In genomic region chr4:137361756-137362470, GRCh38 we compare ENCODE assay signal across 18 cellular contexts.
DNase-seq lines count a peak whose midpoint lies in the region; ATAC-seq and TF ChIP-seq lines count a peak whose summit lies in the region.
"Had no signal": no experiment of that assay in that cellular context is flagged by ENCODE, and none has a peak within 500 bp of the region (broad histone marks: within the 10 kb centered on the region; RNA-seq: fewer than 3 reads in every experiment).

No MANE protein-coding gene starts in this region.

- no peak for TF ChIP-seq POLR2A in esophagus muscularis mucosa (IDR thresholded peaks at IDR 0.05; ENCODE audit: low read depth)

- no peaks in the 10 kb centered on the region for H3K27me3 ChIP-seq in SK-N-SH (ENCODE audit: insufficient read depth)
- no peaks in the 10 kb centered on the region for H3K27me3 ChIP-seq in esophagus muscularis mucosa
- no peaks in the 10 kb centered on the region for H3K27me3 ChIP-seq in MG63
- H3K27me3 ChIP-seq: BLaER1 treated with 17β-estradiol and CSF1 and Interleukin-3, amounts not matched to agents 10 nM and 100 nM had no signal

- peaks cover 25% of the 10 kb centered on the region for H3F3A ChIP-seq in SK-N-SH (replicated peaks; ENCODE audit: insufficient read depth)

- H3K4me3 ChIP-seq in SK-N-SH (ENCODE audit: low read depth in 2 of 2, low read length in 1 of 2) (no peak overlapping the region), esophagus muscularis mucosa (no peak overlapping the region), MG63 (no peak overlapping the region)
- H3K4me3 ChIP-seq: BLaER1 treated with 17β-estradiol and CSF1 and Interleukin-3, amounts not matched to agents 10 nM and 100 nM; HAP-1 had no signal

- no peaks in the 10 kb centered on the region for H4K20me1 ChIP-seq in SK-N-SH (ENCODE audit: insufficient read depth)
- H4K20me1 ChIP-seq: BLaER1 treated with 17β-estradiol and CSF1 and Interleukin-3, amounts not matched to agents 10 nM and 100 nM had no signal

- POLR2A ChIA-PET in SK-N-SH (lab: Yijun Ruan, JAX), result no interaction called here

- no peak for TF ChIP-seq EP300 in SK-N-SH (IDR thresholded peaks at IDR 0.05; ENCODE audit: borderline replicate concordance in 1 of 2, low read depth in 1 of 2, low read length in 1 of 2)
- TF ChIP-seq EP300 in esophagus muscularis mucosa (IDR thresholded peaks at IDR 0.05), result no peak

- H3K9me3 ChIP-seq in SK-N-SH (no peaks in the 10 kb centered on the region), esophagus muscularis mucosa (no peaks in the 10 kb centered on the region), MG63 (no peaks in the 10 kb centered on the region)
- H3K9me3 ChIP-seq: BLaER1 treated with 17β-estradiol and CSF1 and Interleukin-3, amounts not matched to agents 10 nM and 100 nM; HAP-1 had no signal

- intact Hi-C loops in esophagus muscularis mucosa (cut with DNase I), result loop anchor here (10.0 kb wide), 1 partner anchor 163 kb away; no protein-coding TSS in a partner anchor

- H3K9me3 Mint-ChIP-seq in mesothelial cell of epicardium, result peaks cover 7% of the 10 kb centered on the region

- H3K9ac ChIP-seq in SK-N-SH, result no peak overlapping the region
- H3K9ac ChIP-seq: BLaER1 treated with 17β-estradiol and CSF1 and Interleukin-3, amounts not matched to agents 10 nM and 100 nM had no signal

- peaks cover 39% of the 10 kb centered on the region for H3K4me1 Mint-ChIP-seq in mesothelial cell of epicardium
- H3K4me1 Mint-ChIP-seq: CD8-positive, alpha-beta memory T cell had no signal

- no peaks in the 10 kb centered on the region for H3K27me3 Mint-ChIP-seq in mesothelial cell of epicardium (ENCODE audit: low read depth)
- H3K27me3 Mint-ChIP-seq: CD8-positive, alpha-beta memory T cell had no signal

- 70% methylated on average over 3 of the region's 3 CpGs for WGBS in SK-N-SH (ENCODE audit: low lambda C conversion rate)
- WGBS in esophagus muscularis mucosa, result 55% methylated on average over 3 of the region's 3 CpGs

- no peaks in the 10 kb centered on the region for H3K79me2 ChIP-seq in SK-N-SH (ENCODE audit: insufficient read depth)

- TF ChIP-seq RAD21 in SK-N-SH (IDR thresholded peaks at IDR 0.05; ENCODE audit: low read length), result no peak

- H3K4me1 ChIP-seq in SK-N-SH (ENCODE audit: control insufficient read depth in 1 of 2, insufficient read depth in 2 of 2, low read depth in 1 of 2, low read length in 1 of 2) (peaks cover 3 to 14% of the 10 kb centered on the region in 2 experiments), esophagus muscularis mucosa (peaks cover 0 to 35% (median 26%) of the 10 kb centered on the region in 4 donors)
- H3K4me1 ChIP-seq: HAP-1 had no signal

- H3K4me2 ChIP-seq in SK-N-SH, result no peak overlapping the region
- H3K4me2 ChIP-seq: BLaER1 treated with 17β-estradiol and CSF1 and Interleukin-3, amounts not matched to agents 10 nM and 100 nM had no signal

- H2AFZ ChIP-seq in SK-N-SH (ENCODE audit: low read depth), result no peak overlapping the region

- peak; percentile 7 for DNase-seq in AG08395 (ENCODE audit: low spot score)
- DNase-seq in SK-N-SH, result no peak
- no peak for DNase-seq in esophagus muscularis mucosa (ENCODE audit: extremely low spot score)
- DNase-seq in mesothelial cell of epicardium (ENCODE audit: low spot score in 2 of 2, unreplicated experiment in 2 of 2), result no peak
- no peak for DNase-seq in activated CD4-positive, CD25-positive, alpha-beta regulatory T cell (lab: John Stamatoyannopoulos, UW)
- DNase-seq in MG63, result no peak
- DNase-seq: CD8-positive, alpha-beta memory T cell; DMS79; NCI-H187; NCI-H2107; NCI-H510A treated with DMSO at 0.1 percent for 48 hours; NCI-H774; OCI-M1; Right ventricle myocardium superior had no signal

- TF ChIP-seq CTCF in SK-N-SH (IDR thresholded peaks at IDR 0.05), result no peak
- TF ChIP-seq CTCF in esophagus muscularis mucosa (IDR thresholded peaks at IDR 0.05), result no peak
- no peak for TF ChIP-seq CTCF in mesothelial cell of epicardium (IDR thresholded peaks at IDR 0.05; ENCODE audit: unreplicated experiment)

- H3K27ac ChIP-seq in SK-N-SH (ENCODE audit: low read depth in 2 of 2, low read length in 1 of 2) (peak overlapping the region in 1 of 2 experiments; percentile 95; a peak in 2 of 4 replicates), esophagus muscularis mucosa (replicated peaks in 1 of 4) (peak overlapping the region in 3 of 4 donors; percentile 30 to 58 (median 51))
- H3K27ac ChIP-seq: BLaER1 treated with 17β-estradiol and CSF1 and Interleukin-3, amounts not matched to agents 10 nM and 100 nM had no signal

- no peak for ATAC-seq in HG03097 (IDR thresholded peaks at IDR 0.05; ENCODE audit: low FRiP score, unreplicated experiment)
- ATAC-seq in HG02973 (IDR thresholded peaks at IDR 0.05; ENCODE audit: unreplicated experiment), result no peak

- peak overlapping the region; percentile 94 for H3K27ac Mint-ChIP-seq in mesothelial cell of epicardium
- H3K27ac Mint-ChIP-seq: CD8-positive, alpha-beta memory T cell had no signal

- H3K36me3 ChIP-seq in SK-N-SH (replicated peaks in 1 of 2; ENCODE audit: control insufficient read depth in 1 of 2, insufficient read depth in 2 of 2, low read length in 1 of 2), result no peaks in the 10 kb centered on the region
- no peaks in the 10 kb centered on the region for H3K36me3 ChIP-seq in esophagus muscularis mucosa
- no peaks in the 10 kb centered on the region for H3K36me3 ChIP-seq in MG63
- H3K36me3 ChIP-seq: BLaER1 treated with 17β-estradiol and CSF1 and Interleukin-3, amounts not matched to agents 10 nM and 100 nM; HAP-1 had no signal

- CTCF ChIA-PET in SK-N-SH (lab: Yijun Ruan, JAX), result interaction anchor here (1.2 kb wide), 1 partner anchor 14 kb away, joined by 3 read pairs; no protein-coding TSS in a partner anchor

- H3K9me2 ChIP-seq in SK-N-SH, result no peaks in the 10 kb centered on the region

- H3K36me3 Mint-ChIP-seq in mesothelial cell of epicardium, result peaks cover 5% of the 10 kb centered on the region
- H3K36me3 Mint-ChIP-seq: CD8-positive, alpha-beta memory T cell had no signal

- H3K4me3 Mint-ChIP-seq in mesothelial cell of epicardium, result no peak overlapping the region
- H3K4me3 Mint-ChIP-seq: CD8-positive, alpha-beta memory T cell had no signal

TF ChIP-seq in SK-N-SH, 30 proteins besides CTCF, POLR2A, EP300 and RAD21 (continues in another document):
- TF ChIP-seq NRF1 (IDR thresholded peaks at IDR 0.05; ENCODE audit: low read depth, low read length), result no peak
- TF ChIP-seq SMC3 (IDR thresholded peaks at IDR 0.05; ENCODE audit: low read depth, low read length), result no peak
- TF ChIP-seq ZBTB33 (IDR thresholded peaks at IDR 0.05; ENCODE audit: borderline replicate concordance, low read depth), result no peak
- TF ChIP-seq RFX5 (IDR thresholded peaks at IDR 0.05; ENCODE audit: low read length), result no peak
- TF ChIP-seq EZH2phosphoT487 (IDR thresholded peaks at IDR 0.05; ENCODE audit: borderline replicate concordance, low read depth), result no peak
- TF ChIP-seq YY1 (IDR thresholded peaks at IDR 0.05; ENCODE audit: low read depth), result no peak
- no peak for TF ChIP-seq SIN3A (IDR thresholded peaks at IDR 0.05; ENCODE audit: borderline replicate concordance, low read depth, low read length)
- TF ChIP-seq FOSL2 (IDR thresholded peaks at IDR 0.05; ENCODE audit: borderline replicate concordance, low read depth), result peak; percentile 15; the same call in 1 of the 2 replicates
- no peak for TF ChIP-seq TEAD4 (IDR thresholded peaks at IDR 0.05; ENCODE audit: borderline replicate concordance, insufficient read depth)
- TF ChIP-seq JUND (IDR thresholded peaks at IDR 0.05), result 0 out of 2 replicates have a peak, but pooled peaks have one; percentile 26
- TF ChIP-seq MEF2A (IDR thresholded peaks at IDR 0.05; ENCODE audit: borderline replicate concordance, low read depth), result no peak
- TF ChIP-seq, protein P1, sequence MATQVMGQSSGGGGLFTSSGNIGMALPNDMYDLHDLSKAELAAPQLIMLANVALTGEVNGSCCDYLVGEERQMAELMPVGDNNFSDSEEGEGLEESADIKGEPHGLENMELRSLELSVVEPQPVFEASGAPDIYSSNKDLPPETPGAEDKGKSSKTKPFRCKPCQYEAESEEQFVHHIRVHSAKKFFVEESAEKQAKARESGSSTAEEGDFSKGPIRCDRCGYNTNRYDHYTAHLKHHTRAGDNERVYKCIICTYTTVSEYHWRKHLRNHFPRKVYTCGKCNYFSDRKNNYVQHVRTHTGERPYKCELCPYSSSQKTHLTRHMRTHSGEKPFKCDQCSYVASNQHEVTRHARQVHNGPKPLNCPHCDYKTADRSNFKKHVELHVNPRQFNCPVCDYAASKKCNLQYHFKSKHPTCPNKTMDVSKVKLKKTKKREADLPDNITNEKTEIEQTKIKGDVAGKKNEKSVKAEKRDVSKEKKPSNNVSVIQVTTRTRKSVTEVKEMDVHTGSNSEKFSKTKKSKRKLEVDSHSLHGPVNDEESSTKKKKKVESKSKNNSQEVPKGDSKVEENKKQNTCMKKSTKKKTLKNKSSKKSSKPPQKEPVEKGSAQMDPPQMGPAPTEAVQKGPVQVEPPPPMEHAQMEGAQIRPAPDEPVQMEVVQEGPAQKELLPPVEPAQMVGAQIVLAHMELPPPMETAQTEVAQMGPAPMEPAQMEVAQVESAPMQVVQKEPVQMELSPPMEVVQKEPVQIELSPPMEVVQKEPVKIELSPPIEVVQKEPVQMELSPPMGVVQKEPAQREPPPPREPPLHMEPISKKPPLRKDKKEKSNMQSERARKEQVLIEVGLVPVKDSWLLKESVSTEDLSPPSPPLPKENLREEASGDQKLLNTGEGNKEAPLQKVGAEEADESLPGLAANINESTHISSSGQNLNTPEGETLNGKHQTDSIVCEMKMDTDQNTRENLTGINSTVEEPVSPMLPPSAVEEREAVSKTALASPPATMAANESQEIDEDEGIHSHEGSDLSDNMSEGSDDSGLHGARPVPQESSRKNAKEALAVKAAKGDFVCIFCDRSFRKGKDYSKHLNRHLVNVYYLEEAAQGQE (IDR thresholded peaks at IDR 0.05; ENCODE audit: low read depth, low read length), result no peak
